ENCODE assay signal across 29 cellular contexts in the genomic region with DNA sequence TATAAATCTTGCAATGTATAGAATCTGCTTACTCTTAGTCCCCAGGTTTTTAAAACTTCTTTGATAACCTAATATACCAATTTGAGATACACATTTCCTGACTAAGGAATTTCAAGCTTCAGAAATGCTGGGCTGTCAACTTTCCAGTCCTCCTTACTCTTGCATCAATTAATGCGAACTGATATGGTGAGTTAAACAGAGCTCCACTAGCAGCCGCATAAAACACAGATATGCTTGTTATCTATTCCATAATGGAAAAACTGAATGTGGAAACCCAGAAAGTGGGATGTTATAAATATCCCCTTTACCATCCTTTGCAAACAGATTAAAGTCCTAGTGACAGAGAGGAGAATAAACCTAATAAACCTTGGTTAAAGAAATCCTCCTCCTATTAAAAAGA.
"Had no signal": no experiment of that assay in that cellular context is flagged by ENCODE, and none has a peak within 500 bp of the region (broad histone marks: within the 10 kb centered on the region; RNA-seq: fewer than 3 reads in every experiment).

No MANE protein-coding gene starts in this region.

- H3K36me3 Mint-ChIP-seq: activated naive CD4-positive, alpha-beta T cell treated with anti-CD3 and anti-CD28 coated beads, Interleukin-2, amount 50 U/mL, for 24 hours had no signal

- H3K4me3 Mint-ChIP-seq: activated CD8-positive, alpha-beta T cell treated with anti-CD3 and anti-CD28 coated beads, Interleukin-2, amount 10 ng/mL, durations not matched to agents 7 days and 5 days; activated naive CD4-positive, alpha-beta T cell treated with anti-CD3 and anti-CD28 coated beads, Interleukin-2, amount 50 U/mL, for 24 hours; activated T-helper 1 cell treated with anti-CD3 and anti-CD28 coated beads, Interleukin-12 subunit alpha, Interleukin-12 subunit beta, Interleukin-2, Interleukin-4 antibody, amounts not matched to agents 30 ng/mL and 10 ng/mL and 1 ng/mL, durations not matched to agents 14 hours and 24 hours and 36 hours; T-helper 1 cell treated with Interleukin-12 subunit alpha and Interleukin-12 subunit beta and Interleukin-4 antibody, amounts not matched to agents 30 μg/mL and 1 μg/mL, for 36 hours had no signal

- H3K27me3 ChIP-seq: brain microvascular endothelial cell, cardiac muscle cell, MG63, Peyer's patch had no signal

- ATAC-seq: activated CD4-positive, CD25-positive, alpha-beta regulatory T cell treated with anti-CD3 and anti-CD28 coated beads, Interleukin-2, amount 50 U/mL, for 24 hours; activated CD8-positive, alpha-beta T cell treated with anti-CD3 and anti-CD28 coated beads, Interleukin-2, amount 10 ng/mL, durations not matched to agents 7 days and 5 days had no signal

- H3K36me3 ChIP-seq: brain microvascular endothelial cell, cardiac muscle cell, MG63, Peyer's patch had no signal

- H3K27ac ChIP-seq: brain microvascular endothelial cell, cardiac muscle cell, KMS-11, Peyer's patch, RWPE1 had no signal

- H3K9me3 ChIP-seq: MG63, Peyer's patch had no signal

- DNase-seq: activated CD4-positive, alpha-beta T cell treated with anti-CD3 and anti-CD28 coated beads for 4 hours; activated CD4-positive, alpha-beta T cell treated with anti-CD3 and anti-CD28 coated beads, Interleukin-2, amount 50 U/mL, for 4 hours; activated CD8-positive, alpha-beta memory T cell treated with anti-CD3 and anti-CD28 coated beads, Interleukin-2, amount 50 U/mL, for 48 hours; activated CD8-positive, alpha-beta T cell treated with anti-CD3 and anti-CD28 coated beads, Interleukin-2, amount 10 ng/mL, durations not matched to agents 7 days and 5 days; activated effector memory CD4-positive, alpha-beta T cell treated with Interleukin-2 at 50 U/mL for 16 hours; activated naive CD4-positive, alpha-beta T cell; activated T-cell treated with anti-CD3 and anti-CD28 coated beads, Interleukin-2, amount 50 U/mL, for 1 hour; amygdala; brain microvascular endothelial cell; cerebellar nuclear complex; MG63; MV-4-11; NCI-H1092 treated with DMSO at 0.1 percent for 48 hours; NCI-H1417 treated with DMSO at 0.1 percent for 48 hours; NCI-H1694 treated with DMSO at 0.1 percent for 48 hours; NCI-H2029 treated with DMSO at 0.1 percent for 48 hours; NCI-H446 treated with DMSO at 0.1 percent for 48 hours; NCI-H524 treated with DMSO at 0.1 percent for 48 hours; NCI-H748 treated with DMSO at 0.1 percent for 48 hours; NK-92 treated with Interleukin-12 subunit alpha and Interleukin-12 subunit beta, amount 100 ng/mL, for 24 hours; Peyer's patch; SHP77 treated with DMSO at 0.1 percent for 48 hours had no signal

- H3K4me1 ChIP-seq: Peyer's patch had no signal

- H3K4me1 Mint-ChIP-seq: activated naive CD4-positive, alpha-beta T cell treated with anti-CD3 and anti-CD28 coated beads, Interleukin-2, amount 50 U/mL, for 24 hours had no signal

- H3K27me3 Mint-ChIP-seq: activated naive CD4-positive, alpha-beta T cell treated with anti-CD3 and anti-CD28 coated beads, Interleukin-2, amount 50 U/mL, for 24 hours had no signal

- H3K4me3 ChIP-seq: cardiac muscle cell, MG63, Peyer's patch had no signal
